Comparison of ENCODE assay signal across 25 cellular contexts in genomic region chr15:74293021-74293810, GRCh38. TPM values are rescaled to one million over a fixed set of nuclear protein-coding genes. Genes with fewer than 3 reads are reported as not detected.
"Had no signal": no experiment of that assay in that cellular context is flagged by ENCODE, and none has a peak within 500 bp of the region (broad histone marks: within the 10 kb centered on the region; RNA-seq: fewer than 3 reads in every experiment).

No MANE protein-coding gene starts in this region.

- H3K4me3 Mint-ChIP-seq: activated CD4-positive, alpha-beta T cell treated with anti-CD3 and anti-CD28 coated beads, Interleukin-2, amount 10 ng/mL, durations not matched to agents 24 days and 14 days; activated CD8-positive, alpha-beta T cell treated with anti-CD3 and anti-CD28 coated beads for 36 hours; activated naive CD8-positive, alpha-beta T cell treated with anti-CD3 and anti-CD28 coated beads for 36 hours; activated T-cell treated with anti-CD3 and anti-CD28 coated beads, Interleukin-2, amount 50 U/mL, for 72 hours; activated T-helper 17 cell treated with anti-CD3 and anti-CD28 coated beads, Interleukin-2, amount 50 U/mL, for 72 hours; central memory CD8-positive, alpha-beta T cell had no signal

- H3K36me3 ChIP-seq: cardiac muscle cell, MG63, SJCRH30 had no signal

- H3K9me3 ChIP-seq: MG63, SJCRH30 had no signal

- H3K9me3 Mint-ChIP-seq: activated CD4-positive, alpha-beta T cell treated with anti-CD3 and anti-CD28 coated beads, Interleukin-2, amount 10 ng/mL, durations not matched to agents 24 days and 14 days; activated CD8-positive, alpha-beta T cell treated with anti-CD3 and anti-CD28 coated beads for 36 hours had no signal

- H3K4me3 ChIP-seq: cardiac muscle cell, MG63, SJCRH30 had no signal

- H3K27me3 ChIP-seq: cardiac muscle cell, SJCRH30 had no signal

- ATAC-seq: activated CD8-positive, alpha-beta T cell treated with anti-CD3 and anti-CD28 coated beads for 36 hours; activated T-cell treated with anti-CD3 and anti-CD28 coated beads, Interleukin-2, amount 50 U/mL, for 72 hours; activated T-helper 17 cell treated with anti-CD3 and anti-CD28 coated beads, Interleukin-2, amount 50 U/mL, for 72 hours had no signal

- H3K27ac ChIP-seq: cardiac muscle cell, SJCRH30 had no signal

- H3K27ac Mint-ChIP-seq: activated CD4-positive, alpha-beta T cell treated with anti-CD3 and anti-CD28 coated beads, Interleukin-2, amount 10 ng/mL, durations not matched to agents 24 days and 14 days; activated CD8-positive, alpha-beta T cell treated with anti-CD3 and anti-CD28 coated beads for 36 hours; activated naive CD8-positive, alpha-beta T cell treated with anti-CD3 and anti-CD28 coated beads for 36 hours; activated T-cell treated with anti-CD3 and anti-CD28 coated beads, Interleukin-2, amount 50 U/mL, for 72 hours; activated T-helper 17 cell treated with anti-CD3 and anti-CD28 coated beads, Interleukin-2, amount 50 U/mL, for 72 hours had no signal

- H3K36me3 Mint-ChIP-seq: activated naive CD8-positive, alpha-beta T cell treated with anti-CD3 and anti-CD28 coated beads for 36 hours had no signal

- DNase-seq: activated CD4-positive, alpha-beta T cell treated with anti-CD3 and anti-CD28 coated beads, Interleukin-2, amount 10 ng/mL, durations not matched to agents 24 days and 14 days; activated CD4-positive, alpha-beta T cell treated with anti-CD3 and anti-CD28 coated beads, Interleukin-2, amount 50 U/mL, for 4 hours; activated CD8-positive, alpha-beta T cell treated with anti-CD3 and anti-CD28 coated beads for 36 hours; activated effector memory CD4-positive, alpha-beta T cell treated with anti-CD3 and anti-CD28 coated beads, Interleukin-2, amount 50 U/mL, for 16 hours; activated naive CD4-positive, alpha-beta T cell; activated naive CD4-positive, alpha-beta T cell treated with anti-CD3 and anti-CD28 coated beads, Interleukin-2, amount 50 U/mL, for 16 hours; activated naive CD8-positive, alpha-beta T cell treated with anti-CD3 and anti-CD28 coated beads for 36 hours; activated T-cell treated with anti-CD3 and anti-CD28 coated beads, Interleukin-2, amount 50 U/mL, for 1 hour; activated T-cell treated with anti-CD3 and anti-CD28 coated beads, Interleukin-2, amount 50 U/mL, for 72 hours; amniotic stem cell; aorta; Kasumi-1; KG1; MG63; NCI-H1048; NCI-H2029 treated with DMSO at 0.1 percent for 48 hours; T1000 had no signal

RNA-seq across cellular contexts. Expression of gene CCDC33, which starts 57.1 kb away (rescaled TPM):
- total RNA-seq: activated CD4-positive, alpha-beta T cell treated with anti-CD3 and anti-CD28 coated beads, Interleukin-2, amount 10 ng/mL, durations not matched to agents 24 days and 14 days; activated CD8-positive, alpha-beta memory T cell treated with anti-CD3 and anti-CD28 coated beads for 36 hours; activated T-cell treated with anti-CD3 and anti-CD28 coated beads, Interleukin-2, amount 50 U/mL, for 72 hours; activated T-helper 17 cell treated with anti-CD3 and anti-CD28 coated beads, Interleukin-2, amount 50 U/mL, for 72 hours; aorta; OCI-LY7; T-helper 1 cell treated with Interleukin-12 subunit alpha and Interleukin-12 subunit beta and Interleukin-4 antibody, amounts not matched to agents 30 ng/mL and 1 ng/mL, for 36 hours; T-helper 2 cell treated with Interferon-gamma antibody and Interleukin-4, amounts not matched to agents 100 ng/mL and 5 ng/mL, for 36 hours had no signal
- polyA plus RNA-seq: aorta had no signal
